Comparison of ENCODE assay signal across 19 cellular contexts in genomic region chr1:160651428-160652064, GRCh38. TPM values are rescaled to one million over a fixed set of nuclear protein-coding genes. Genes with fewer than 3 reads are reported as not detected.
DNase-seq lines count a peak whose midpoint lies in the region; ATAC-seq and TF ChIP-seq lines count a peak whose summit lies in the region.
"Had no signal": no experiment of that assay in that cellular context is flagged by ENCODE, and none has a peak within 500 bp of the region (broad histone marks: within the 10 kb centered on the region; RNA-seq: fewer than 3 reads in every experiment).

No MANE protein-coding gene starts in this region.

- H4K8ac ChIP-seq in H9 (replicated peaks; ENCODE audit: insufficient read length, low read depth, low read length) = no peak overlapping the region

- peak overlapping the region; percentile 48 for H2BK5ac ChIP-seq in H9 (ENCODE audit: insufficient read length, low read length)

- no peak overlapping the region for H2AFZ ChIP-seq in H9 (ENCODE audit: low read length)

- peaks cover 0 to 5% (median 2%) of the 10 kb centered on the region in 3 experiments; a peak in 3 of 7 replicates for H3K36me3 Mint-ChIP-seq in H9 (ENCODE audit: insufficient read depth in 1 of 3, low read depth in 3 of 3)
- peaks cover 19% of the 10 kb centered on the region for H3K36me3 Mint-ChIP-seq in activated T-helper 17 cell treated with anti-CD3 and anti-CD28 coated beads, Interleukin-2, amount 50 U/mL, for 72 hours (ENCODE audit: low read depth)
- H3K36me3 Mint-ChIP-seq in mesothelial cell of epicardium = no peaks in the 10 kb centered on the region
- H3K36me3 Mint-ChIP-seq: natural killer cell treated with Interleukin-12 subunit alpha and Interleukin-12 subunit beta and Interleukin-15 and Interleukin-18, amount 100 ng/mL, for 72 hours had no signal

- H3K4me1 Mint-ChIP-seq in H9 = peaks cover 37 to 45% of the 10 kb centered on the region in 2 experiments
- H3K4me1 Mint-ChIP-seq in activated T-helper 17 cell treated with anti-CD3 and anti-CD28 coated beads, Interleukin-2, amount 50 U/mL, for 72 hours = peaks cover 35% of the 10 kb centered on the region
- peaks cover 27% of the 10 kb centered on the region for H3K4me1 Mint-ChIP-seq in mesothelial cell of epicardium

- no peak overlapping the region for H3K9ac ChIP-seq in H9 (ENCODE audit: extremely low read depth, insufficient read length, low read length)

- WGBS in H9 (ENCODE audit: extremely low coverage, insufficient read length, low lambda C conversion rate) = no CpG with 5 or more reads among the region's 1 CpG

- no peak overlapping the region for H4K5ac ChIP-seq in H9 (ENCODE audit: insufficient read length, low read depth, low read length)

- H3K14ac ChIP-seq in H9 (ENCODE audit: insufficient read depth, low read length) = no peak overlapping the region; the same call in 1 of the 2 replicates

- H2AK5ac ChIP-seq in H9 (ENCODE audit: insufficient read length, low read length) = no peak overlapping the region

- peak overlapping the region; percentile 49 to 99 (median 74); a peak in 5 of 7 replicates for H3K27ac Mint-ChIP-seq in H9
- H3K27ac Mint-ChIP-seq in activated T-helper 17 cell treated with anti-CD3 and anti-CD28 coated beads, Interleukin-2, amount 50 U/mL, for 72 hours = peak overlapping the region; percentile 52
- peak overlapping the region; percentile 43 for H3K27ac Mint-ChIP-seq in mesothelial cell of epicardium
- H3K27ac Mint-ChIP-seq: HFFc6 had no signal

- peak overlapping the region; percentile 85 for H3K18ac ChIP-seq in H9 (ENCODE audit: insufficient read length, low read depth, low read length)

- H3K9me3 ChIP-seq in H9 (ENCODE audit: control insufficient read depth, low read depth, low read length) = no peaks in the 10 kb centered on the region
- H3K9me3 ChIP-seq: tibial artery had no signal

- H3K4ac ChIP-seq in H9 (ENCODE audit: low read depth, low read length) = no peak overlapping the region

- H3K79me2 ChIP-seq in H9 (ENCODE audit: insufficient read depth, low read length) = no peaks in the 10 kb centered on the region

- ATAC-seq in activated T-helper 17 cell treated with anti-CD3 and anti-CD28 coated beads, Interleukin-2, amount 50 U/mL, for 72 hours (replicated peaks) = no peak
- no peak for ATAC-seq in GM21367 (IDR thresholded peaks at IDR 0.05; ENCODE audit: unreplicated experiment)
- ATAC-seq: left cardiac atrium; natural killer cell treated with Interleukin-12 subunit alpha and Interleukin-12 subunit beta and Interleukin-15 and Interleukin-18, amount 100 ng/mL, for 72 hours; Panc1 had no signal

- H3K27me3 ChIP-seq in H9 (ENCODE audit: insufficient read depth, low read length) = no peaks in the 10 kb centered on the region
- H3K27me3 ChIP-seq: tibial artery had no signal

- H3T11ph ChIP-seq in H9 (ENCODE audit: low read length) = peak overlapping the region; percentile 55

- H2BK12ac ChIP-seq in H9 (ENCODE audit: insufficient read length, low read depth, low read length) = peak overlapping the region; percentile 69

- H3K23ac ChIP-seq in H9 (ENCODE audit: insufficient read length, low read depth, low read length) = no peak overlapping the region

- no peak overlapping the region for H2BK20ac ChIP-seq in H9 (ENCODE audit: low read depth, low read length, poor library complexity, severe bottlenecking)

- H3K9me3 Mint-ChIP-seq in H9 (no peaks in the 10 kb centered on the region; a peak in 2 of 5 replicates), mesothelial cell of epicardium (no peaks in the 10 kb centered on the region)
- no peaks in the 10 kb centered on the region for H3K9me3 Mint-ChIP-seq in activated T-helper 17 cell treated with anti-CD3 and anti-CD28 coated beads, Interleukin-2, amount 50 U/mL, for 72 hours
- H3K9me3 Mint-ChIP-seq: HFFc6; natural killer cell treated with Interleukin-12 subunit alpha and Interleukin-12 subunit beta and Interleukin-15 and Interleukin-18, amount 100 ng/mL, for 72 hours had no signal

- H2BK15ac ChIP-seq in H9 (ENCODE audit: low read depth, low read length) = no peak overlapping the region

- H4K91ac ChIP-seq in H9 (ENCODE audit: insufficient read length, low read depth, low read length) = no peak overlapping the region

- H4K20me1 ChIP-seq in H9 (ENCODE audit: control insufficient read depth, insufficient read depth, insufficient read length) = no peaks in the 10 kb centered on the region

- no peak overlapping the region for H2BK120ac ChIP-seq in H9 (ENCODE audit: low read depth, low read length, poor library complexity, severe bottlenecking)

- H3K4me1 ChIP-seq in H9 (ENCODE audit: insufficient read depth, low read length) = peaks cover 13% of the 10 kb centered on the region; the same call in 1 of the 2 replicates
- H3K4me1 ChIP-seq: tibial artery had no signal

- peak overlapping the region; percentile 25 for H3K27ac ChIP-seq in H9 (ENCODE audit: insufficient read length, low read depth, low read length)
- H3K27ac ChIP-seq: epithelial cell of prostate, tibial artery had no signal

- H3K56ac ChIP-seq in H9 (ENCODE audit: insufficient read length, low read depth, low read length) = no peak overlapping the region

- no peaks in the 10 kb centered on the region for H3K79me1 ChIP-seq in H9 (ENCODE audit: insufficient read depth, low read depth, low read length, poor library complexity, severe bottlenecking)

- peak overlapping the region in 1 of 2 experiments; percentile 24; a peak in 1 of 5 replicates for H3K4me3 Mint-ChIP-seq in H9
- H3K4me3 Mint-ChIP-seq in activated T-helper 17 cell treated with anti-CD3 and anti-CD28 coated beads, Interleukin-2, amount 50 U/mL, for 72 hours = peak overlapping the region; percentile 21
- no peak overlapping the region for H3K4me3 Mint-ChIP-seq in mesothelial cell of epicardium
- H3K4me3 Mint-ChIP-seq: HFFc6; natural killer cell treated with Interleukin-12 subunit alpha and Interleukin-12 subunit beta and Interleukin-15 and Interleukin-18, amount 100 ng/mL, for 72 hours had no signal

- no peaks in the 10 kb centered on the region for H3K23me2 ChIP-seq in H9 (ENCODE audit: insufficient read length, low read depth, low read length, poor library complexity, severe bottlenecking)

- H3K4me2 ChIP-seq in H9 (ENCODE audit: insufficient read depth, insufficient read length, low read length) = no peak overlapping the region

- TF ChIP-seq CTCF in H9 (conservative IDR thresholded peaks at IDR 0.05) (no peak), mesothelial cell of epicardium (IDR thresholded peaks at IDR 0.05; ENCODE audit: unreplicated experiment) (no peak)

- DNase-seq in NCI-H2107 treated with DMSO at 0.1 percent for 48 hours (lab: John Stamatoyannopoulos, UW; ENCODE audit: unreplicated experiment) (peak; percentile 17), NCI-H2107 (lab: John Stamatoyannopoulos, UW) (no peak), H9 (no peak), mesothelial cell of epicardium (ENCODE audit: low spot score in 2 of 2, unreplicated experiment in 2 of 2) (no peak), NCI-H1694 (lab: John Stamatoyannopoulos, UW) (no peak)
- DNase-seq in stimulated activated CD4-positive, alpha-beta T cell treated with anti-CD3 and anti-CD28 coated beads, Interleukin-1b, Interleukin-23, amount 100 ng/mL, for 48 hours = no peak
- DNase-seq: 8988T; activated CD4-positive, CD25-positive, alpha-beta regulatory T cell; HFFc6; Kasumi-1; left cardiac atrium; NCI-H524 treated with DMSO at 0.1 percent for 48 hours; tibial artery had no signal

- H3K27me3 Mint-ChIP-seq in H9 (ENCODE audit: low read depth) (no peaks in the 10 kb centered on the region; the same call in 1 of the 2 replicates), mesothelial cell of epicardium (ENCODE audit: low read depth) (no peaks in the 10 kb centered on the region)
- no peaks in the 10 kb centered on the region for H3K27me3 Mint-ChIP-seq in activated T-helper 17 cell treated with anti-CD3 and anti-CD28 coated beads, Interleukin-2, amount 50 U/mL, for 72 hours
- H3K27me3 Mint-ChIP-seq: natural killer cell treated with Interleukin-12 subunit alpha and Interleukin-12 subunit beta and Interleukin-15 and Interleukin-18, amount 100 ng/mL, for 72 hours had no signal

RNA-seq across cellular contexts. Expression of gene SLAMF1, which starts 4.7 kb away (rescaled TPM):
- total RNA-seq in H9 (2021) = not detected in 2 replicates
- total RNA-seq in activated T-helper 17 cell treated with anti-CD3 and anti-CD28 coated beads, Interleukin-2, amount 50 U/mL, for 72 hours = 100 to 1,000 TPM; 121 to 186 TPM
- total RNA-seq in mesothelial cell of epicardium = not detected in 3 replicates
- total RNA-seq: chondrocyte, HFFc6 had no signal

Comparison
In these comparisons a context has a peak if more than half of its experiments do, and no peak if none do; other contexts are left out.
1. RNA of gene SLAMF1, which starts 4.7 kb away (total RNA-seq): 121 to 186 TPM in activated T-helper 17 cell treated with anti-CD3 and anti-CD28 coated beads, Interleukin-2, amount 50 U/mL, for 72 hours; not detected in H9 and not detected in mesothelial cell of epicardium; every median in the first group is over 100 times any median in the second.
2. Peak in every context shown above with its lines, with median percentiles within 50 percentile points of each other: H3K27ac Mint-ChIP-seq.